23 cellular contexts compared by ENCODE assay signal in the genomic region with DNA sequence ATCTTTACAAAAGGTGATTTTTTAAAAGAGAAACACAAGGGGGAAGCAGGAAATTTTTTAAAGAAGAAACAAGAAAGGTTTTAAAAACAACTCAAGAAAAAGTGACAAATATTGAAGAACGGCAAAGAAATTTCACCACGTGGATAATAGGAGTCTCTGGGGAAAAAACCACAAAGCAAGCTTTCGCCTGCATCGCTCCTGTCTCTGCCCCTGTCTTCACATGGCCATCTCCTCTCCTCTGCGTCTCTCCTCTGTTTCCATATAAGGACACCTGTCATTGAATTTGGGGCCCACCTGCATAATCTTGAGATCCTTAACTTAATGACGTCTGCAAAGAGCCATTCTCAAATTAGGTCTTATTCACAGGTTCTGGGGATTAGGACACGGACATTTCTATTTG.
DNase-seq lines count a peak whose midpoint lies in the region; ATAC-seq, FAIRE-seq and TF ChIP-seq lines count a peak whose summit lies in the region.
"Had no signal": no experiment of that assay in that cellular context is flagged by ENCODE, and none has a peak within 500 bp of the region (broad histone marks: within the 10 kb centered on the region; RNA-seq: fewer than 3 reads in every experiment).

No MANE protein-coding gene starts in this region.

- H3K79me2 ChIP-seq in DND-41 (ENCODE audit: insufficient read depth, low read length) (peaks cover 69% of the 10 kb centered on the region), OCI-LY3 (ENCODE audit: low read length) (peaks cover 83% of the 10 kb centered on the region)

- H3K36me3 ChIP-seq in DND-41 (ENCODE audit: insufficient read depth, low read length) (peaks cover 64% of the 10 kb centered on the region), OCI-LY3 (replicated peaks; ENCODE audit: low read depth, low read length) (peaks cover 8% of the 10 kb centered on the region)
- H3K36me3 ChIP-seq: colonic mucosa, tibial nerve had no signal

- peaks cover 0 to 3% (median 0%) of the 10 kb centered on the region in 3 donors for H3K27me3 Mint-ChIP-seq in CD14-positive monocyte (ENCODE audit: low read depth in 3 of 3)
- H3K27me3 Mint-ChIP-seq: progenitor cell of endocrine pancreas had no signal

- DNase-seq in CD14-positive monocyte (ENCODE audit: low spot score) (no peak), DND-41 (peak; percentile 29), islet precursor cell (peak; percentile 52), DMS53 (lab: John Stamatoyannopoulos, UW) (no peak), amniotic stem cell (lab: John Stamatoyannopoulos, UW) (no peak), HTR-8/SVneo (ENCODE audit: insufficient read length, low spot score) (no peak)
- DNase-seq: activated CD8-positive, alpha-beta T cell treated with anti-CD3 and anti-CD28 coated beads, Interleukin-2, amount 10 ng/mL, durations not matched to agents 7 days and 5 days; Caco-2; colonic mucosa; EL; HFFc6; left lung; NCI-H1417 treated with DMSO at 0.1 percent for 48 hours; NCI-H2171; NCI-H69; OCI-M1; SHP77 treated with DMSO at 0.1 percent for 48 hours; stimulated activated CD4-positive, alpha-beta T cell treated with anti-CD3 and anti-CD28 coated beads, Interleukin-2, amount 100 ng/mL, for 24 hours; stimulated activated naive CD4-positive, alpha-beta T cell treated with Interleukin-2 at 50 U/mL for 16 hours had no signal

- H3K27ac ChIP-seq in DND-41 (ENCODE audit: low read length) (peak overlapping the region; percentile 27), OCI-LY3 (ENCODE audit: low read length) (peak overlapping the region; percentile 97)
- H3K27ac ChIP-seq: colonic mucosa, tibial nerve, VCaP had no signal

- no peak overlapping the region for H3K4me3 Mint-ChIP-seq in CD14-positive monocyte
- H3K4me3 Mint-ChIP-seq: activated CD8-positive, alpha-beta T cell treated with anti-CD3 and anti-CD28 coated beads, Interleukin-2, amount 10 ng/mL, durations not matched to agents 7 days and 5 days; HFFc6 had no signal

- no peaks in the 10 kb centered on the region for H3K9me3 Mint-ChIP-seq in CD14-positive monocyte
- H3K9me3 Mint-ChIP-seq: HFFc6 had no signal

- peaks cover 29% of the 10 kb centered on the region for H3K4me1 Mint-ChIP-seq in CD14-positive monocyte

- H3K27ac Mint-ChIP-seq in CD14-positive monocyte = peak overlapping the region in 4 of 7 donors; percentile 22 to 71 (median 63)
- H3K27ac Mint-ChIP-seq: activated CD8-positive, alpha-beta T cell treated with anti-CD3 and anti-CD28 coated beads, Interleukin-2, amount 10 ng/mL, durations not matched to agents 7 days and 5 days; HFFc6 had no signal

- H3K9me3 ChIP-seq in DND-41 (ENCODE audit: insufficient read depth, low read length, severe bottlenecking) (no peaks in the 10 kb centered on the region), OCI-LY3 (ENCODE audit: insufficient read depth, low read length) (no peaks in the 10 kb centered on the region)
- H3K9me3 ChIP-seq: Caco-2, colonic mucosa, left lung, tibial nerve had no signal

- H2AFZ ChIP-seq in DND-41 (ENCODE audit: low read depth, low read length) (no peak overlapping the region), OCI-LY3 (ENCODE audit: low read depth, low read length) (no peak overlapping the region)

- peak; percentile 77 for ATAC-seq in DND-41 (ENCODE audit: insufficient read depth, low read depth)
- ATAC-seq: activated CD8-positive, alpha-beta T cell treated with anti-CD3 and anti-CD28 coated beads, Interleukin-2, amount 10 ng/mL, durations not matched to agents 7 days and 5 days; left lung had no signal

- H3K4me3 ChIP-seq in DND-41 (ENCODE audit: low read depth in 1 of 2, low read length in 2 of 2) (no peak overlapping the region), OCI-LY3 (ENCODE audit: low read length) (peak overlapping the region; percentile 27)
- H3K4me3 ChIP-seq: colonic mucosa, left lung, tibial nerve had no signal

- peaks cover 47% of the 10 kb centered on the region for H3K4me1 ChIP-seq in DND-41 (ENCODE audit: insufficient read depth, low read length)
- H3K4me1 ChIP-seq in OCI-LY3 (ENCODE audit: low read length) = peaks cover 98% of the 10 kb centered on the region
- H3K4me1 ChIP-seq: Caco-2 had no signal

- H3K9ac ChIP-seq in DND-41 (ENCODE audit: low read depth, low read length) = no peak overlapping the region
- H3K9ac ChIP-seq in OCI-LY3 (ENCODE audit: low read length) = peak overlapping the region; percentile 89

- H3K27me3 ChIP-seq in DND-41 (ENCODE audit: insufficient read depth, low read length, poor library complexity) (no peaks in the 10 kb centered on the region), OCI-LY3 (ENCODE audit: low read depth, low read length) (no peaks in the 10 kb centered on the region)
- H3K27me3 ChIP-seq: colonic mucosa, left lung, tibial nerve had no signal

- H3K4me2 ChIP-seq in DND-41 (ENCODE audit: insufficient read depth, low read length) (no peak overlapping the region), OCI-LY3 (ENCODE audit: low read length) (peak overlapping the region; percentile 91)

- H3K36me3 Mint-ChIP-seq in CD14-positive monocyte = peaks cover 39 to 45% of the 10 kb centered on the region in 2 donors

- TF ChIP-seq CTCF in CD14-positive monocyte (IDR thresholded peaks at IDR 0.05) (no peak), DND-41 (IDR thresholded peaks at IDR 0.05; ENCODE audit: borderline replicate concordance, extremely low read depth, low read length, poor library complexity, severe bottlenecking) (no peak), OCI-LY3 (IDR thresholded peaks at IDR 0.05; ENCODE audit: low read depth, low read length) (no peak)

- intact Hi-C loops in CD14-positive monocyte (cut with micrococcal nuclease) = no loop called here

- H4K20me1 ChIP-seq in DND-41 (ENCODE audit: insufficient read depth, low read length) = no peaks in the 10 kb centered on the region
- no peaks in the 10 kb centered on the region for H4K20me1 ChIP-seq in OCI-LY3 (ENCODE audit: insufficient read depth, low read length)

- no peak for FAIRE-seq in HTR-8/SVneo (lab: Jason Lieb, UNC)

Comparison
In these comparisons a context has a peak if more than half of its experiments do, and no peak if none do; other contexts are left out.
1. DNase-seq: peak in DND-41 (single experiment) and islet precursor cell (single experiment); none in CD14-positive monocyte (single experiment), DMS53 (single experiment), amniotic stem cell (single experiment) and HTR-8/SVneo (single experiment).